In the genomic region with DNA sequence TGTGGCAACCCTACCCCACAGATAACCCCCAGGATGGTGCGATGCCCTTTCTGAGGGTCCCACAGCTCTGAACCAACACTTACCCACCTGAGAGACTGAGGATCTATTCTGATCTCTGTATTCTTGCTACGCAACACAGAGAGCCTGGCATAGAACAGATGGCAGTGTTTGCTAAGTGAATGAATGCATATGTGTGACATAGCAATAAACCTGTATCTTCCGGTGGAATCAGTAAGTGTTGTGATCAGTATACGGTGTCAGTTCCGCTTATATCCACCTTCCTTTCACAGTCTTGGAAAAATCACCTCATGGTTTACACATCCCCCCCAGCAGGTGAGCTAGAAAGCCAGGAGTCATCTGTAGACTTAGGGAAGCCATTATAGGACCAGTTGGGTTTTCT, we compare ENCODE assay signal across 1 cellular context.
TF ChIP-seq lines count a peak whose summit lies in the region.

No MANE protein-coding gene starts in this region.

TF ChIP-seq in HepG2, 621 proteins besides CTCF, POLR2A, EP300 and RAD21:
- no peak for TF ChIP-seq PCBP2 (optimal IDR thresholded peaks at IDR 0.05; ENCODE audit: low read depth, low read length, poor library complexity, severe bottlenecking)
- no peak for TF ChIP-seq STAG1 (CRISPR knock-in tag; IDR thresholded peaks at IDR 0.05)
